Comparison of ENCODE assay signal across 8 cellular contexts in genomic region chr17:34637548-34638525, GRCh38. TPM values are rescaled to one million over a fixed set of nuclear protein-coding genes. Genes with fewer than 3 reads are reported as not detected.
A peak's percentile ranks its signal among the peaks of the same experiment; 100 is the strongest.
DNase-seq lines count a peak whose midpoint lies in the region; ATAC-seq and TF ChIP-seq lines count a peak whose summit lies in the region.

No MANE protein-coding gene starts in this region.

- TF ChIP-seq POLR2A in breast epithelium (IDR thresholded peaks at IDR 0.05) = no peak

- no peak overlapping the region for H3K27ac ChIP-seq in breast epithelium

- no peaks in the 10 kb centered on the region for H3K36me3 Mint-ChIP-seq in WTC11

- POLR2A ChIA-PET in WTC11 (lab: Charles Lee) = no interaction called here

- H3K4me1 ChIP-seq in breast epithelium = no peaks in the 10 kb centered on the region

- DNase-seq in A172 (ENCODE audit: low spot score) = peak; percentile 27
- peak; percentile 79 for DNase-seq in NAMALWA (ENCODE audit: low spot score)
- peak; percentile 89 for DNase-seq in WTC11 (ENCODE audit: low spot score)
- DNase-seq in breast epithelium (ENCODE audit: low spot score in 2 of 2) = peak; percentile 52 to 72
- peak; percentile 10 for DNase-seq in kidney epithelial cell (ENCODE audit: low read depth)
- DNase-seq in stimulated activated CD4-positive, alpha-beta T cell treated with anti-CD3 and anti-CD28 coated beads, Interleukin-15, amount 100 ng/mL, for 48 hours (ENCODE audit: low read depth in 2 of 2) = peak; percentile 63 to 77

- peaks cover 8% of the 10 kb centered on the region for H3K4me1 Mint-ChIP-seq in WTC11

- H3K27ac Mint-ChIP-seq in WTC11 = no peak overlapping the region

- CTCF ChIA-PET in WTC11 (lab: Charles Lee) = interaction anchor here (0.6 to 5.2 kb wide), 50 partner anchors 9 to 482 kb away, joined by 3 to 81 read pairs (median 4); partner anchors contain the start of genes RAD51D and TMEM132E

- peak overlapping the region; percentile 25; the same call in 1 of the 2 replicates for H3K4me3 Mint-ChIP-seq in WTC11

- peaks cover 43% of the 10 kb centered on the region for H3K27me3 Mint-ChIP-seq in WTC11 (ENCODE audit: low read depth)

- intact Hi-C loops in breast epithelium (cut with DNase I; ENCODE audit: low total_unique reads) = no loop called here

- peaks cover 3 to 51% of the 10 kb centered on the region in 2 donors for H3K27me3 ChIP-seq in breast epithelium
- peaks cover 20% of the 10 kb centered on the region for H3K27me3 ChIP-seq in kidney epithelial cell (ENCODE audit: control insufficient read depth, insufficient read depth, low read length)

- H3K9me3 Mint-ChIP-seq in WTC11 = no peaks in the 10 kb centered on the region

- TF ChIP-seq CTCF in WTC11 (IDR thresholded peaks at IDR 0.05) (peak; percentile 69), breast epithelium (IDR thresholded peaks at IDR 0.05) (peak; percentile 57 to 81 (median 60)), kidney epithelial cell (IDR thresholded peaks at IDR 0.05; ENCODE audit: insufficient read depth, low read length, poor library complexity, severe bottlenecking) (peak; percentile 86)

- no peaks in the 10 kb centered on the region for H3K9me3 ChIP-seq in breast epithelium

- no peaks in the 10 kb centered on the region for H3K36me3 ChIP-seq in breast epithelium
- H3K36me3 ChIP-seq in kidney epithelial cell (ENCODE audit: control insufficient read depth, insufficient read depth, low read length) = no peaks in the 10 kb centered on the region

- H3K4me3 ChIP-seq in breast epithelium = peak overlapping the region; percentile 10 to 63 (median 36)
- peak overlapping the region; percentile 8 for H3K4me3 ChIP-seq in kidney epithelial cell (ENCODE audit: low read depth, low read length)

- ATAC-seq in GM18508 (IDR thresholded peaks at IDR 0.05; ENCODE audit: insufficient read depth, unreplicated experiment) (peak; percentile 53), WTC11 (peak; percentile 95), HG03175 (IDR thresholded peaks at IDR 0.05; ENCODE audit: unreplicated experiment) (no peak)

TF ChIP-seq in WTC11, 78 proteins besides CTCF, POLR2A, EP300 and RAD21 (continues in another document):
- TF ChIP-seq NR2C2 (CRISPR knock-in tag; IDR thresholded peaks at IDR 0.05) = no peak
- TF ChIP-seq AR (CRISPR knock-in tag; IDR thresholded peaks at IDR 0.05) = no peak
- no peak for TF ChIP-seq MLX (CRISPR knock-in tag; IDR thresholded peaks at IDR 0.05)
- TF ChIP-seq ZNF532 (CRISPR knock-in tag; IDR thresholded peaks at IDR 0.05; ENCODE audit: borderline replicate concordance) = no peak
- TF ChIP-seq ZBTB43 (CRISPR knock-in tag; IDR thresholded peaks at IDR 0.05) = no peak
- no peak for TF ChIP-seq FOXP1 (CRISPR knock-in tag; IDR thresholded peaks at IDR 0.05; ENCODE audit: borderline replicate concordance)
- no peak for TF ChIP-seq USF1 (CRISPR knock-in tag; IDR thresholded peaks at IDR 0.05)
- no peak for TF ChIP-seq ZNF219 (CRISPR knock-in tag; IDR thresholded peaks at IDR 0.05; ENCODE audit: borderline replicate concordance)
- no peak for TF ChIP-seq ZNF121 (CRISPR knock-in tag; IDR thresholded peaks at IDR 0.05)
- TF ChIP-seq EMX1 (CRISPR knock-in tag; IDR thresholded peaks at IDR 0.05) = no peak

RNA-seq across cellular contexts. Expression of gene TMEM132E, which starts 58.5 kb away (rescaled TPM):
- not detected in 2 replicates for total RNA-seq in A172 (2014; rRNA removed; shearing (Covaris generic))
- 1.2 to 2.3 TPM (median 2.0 TPM) in 3 replicates for total RNA-seq in WTC11 (2021)
- total RNA-seq in breast epithelium = under 1 TPM in 2 of 3 donors, not detected in 1; under 0.01 TPM
- total RNA-seq in kidney epithelial cell = 0.13 and 0.21 TPM in 2 replicates

Comparison
In these comparisons a context has a peak if more than half of its experiments do, and no peak if none do; other contexts are left out.
1. DNase-seq: peak in every context shown above with its lines; median percentile 89 in WTC11; 79 in NAMALWA; 70 in stimulated activated CD4-positive, alpha-beta T cell treated with anti-CD3 and anti-CD28 coated beads, Interleukin-15, amount 100 ng/mL, for 48 hours; 62 in breast epithelium; 27 in A172; 10 in kidney epithelial cell.